Comparison of ENCODE assay signal across 8 cellular contexts in genomic region chr3:111978493-111978832, GRCh38. TPM values are rescaled to one million over a fixed set of nuclear protein-coding genes. Genes with fewer than 3 reads are reported as not detected.
DNase-seq lines count a peak whose midpoint lies in the region; ATAC-seq and TF ChIP-seq lines count a peak whose summit lies in the region.

No MANE protein-coding gene starts in this region.

- H3K27ac ChIP-seq in 22Rv1 (peak overlapping the region; percentile 77), muscle layer of colon (ENCODE audit: low read depth, low read length) (peak overlapping the region; percentile 82)

- H3K4me3 Mint-ChIP-seq in IgD-negative memory B cell, result peak overlapping the region; percentile 94 to 98 (median 96)
- peak overlapping the region; percentile 91 for H3K4me3 Mint-ChIP-seq in central memory CD8-positive, alpha-beta T cell

- ATAC-seq in central memory CD8-positive, alpha-beta T cell (replicated peaks; ENCODE audit: extremely low read depth, poor library complexity, severe bottlenecking), result no peak

- no peaks in the 10 kb centered on the region for H3K36me3 Mint-ChIP-seq in IgD-negative memory B cell
- peaks cover 15% of the 10 kb centered on the region for H3K36me3 Mint-ChIP-seq in central memory CD8-positive, alpha-beta T cell (ENCODE audit: insufficient read depth)

- peak overlapping the region; percentile 82 to 84 for H3K4me3 ChIP-seq in muscle layer of colon (ENCODE audit: low read depth in 1 of 2, low read length in 2 of 2)

- H3K9ac ChIP-seq in muscle layer of colon (ENCODE audit: low read length), result peak overlapping the region; percentile 71

- no peaks in the 10 kb centered on the region for H3K27me3 ChIP-seq in muscle layer of colon (ENCODE audit: control insufficient read depth in 1 of 2, insufficient read depth in 2 of 2, low read length in 2 of 2)

- no peak for TF ChIP-seq CTCF in 22Rv1 (IDR thresholded peaks at IDR 0.05)

- H3K9me3 ChIP-seq in muscle layer of colon (ENCODE audit: low read length), result no peaks in the 10 kb centered on the region

- H3K27me3 Mint-ChIP-seq in IgD-negative memory B cell, result peaks cover 4% of the 10 kb centered on the region
- H3K27me3 Mint-ChIP-seq in central memory CD8-positive, alpha-beta T cell, result no peaks in the 10 kb centered on the region

- H3K9me3 Mint-ChIP-seq in IgD-negative memory B cell, result no peaks in the 10 kb centered on the region
- no peaks in the 10 kb centered on the region for H3K9me3 Mint-ChIP-seq in central memory CD8-positive, alpha-beta T cell

- peak overlapping the region; percentile 45 to 94 (median 92) for H3K27ac Mint-ChIP-seq in IgD-negative memory B cell
- H3K27ac Mint-ChIP-seq in central memory CD8-positive, alpha-beta T cell (ENCODE audit: low read depth), result peak overlapping the region; percentile 91

- peaks cover 27 to 48% (median 34%) of the 10 kb centered on the region in 3 donors for H3K4me1 Mint-ChIP-seq in IgD-negative memory B cell
- peaks cover 20% of the 10 kb centered on the region for H3K4me1 Mint-ChIP-seq in central memory CD8-positive, alpha-beta T cell

- H3K4me1 ChIP-seq in muscle layer of colon (ENCODE audit: insufficient read depth, low read length), result peaks cover 17% of the 10 kb centered on the region

- H3K36me3 ChIP-seq in muscle layer of colon (ENCODE audit: insufficient read depth, low read length), result no peaks in the 10 kb centered on the region

- DNase-seq in central memory CD8-positive, alpha-beta T cell (ENCODE audit: low spot score in 2 of 2), result no peak
- DNase-seq in OCI-M1 (lab: John Stamatoyannopoulos, UW), result no peak
- DNase-seq in GM19240 (ENCODE audit: insufficient read length, low spot score), result no peak
- no peak for DNase-seq in RKO (ENCODE audit: low spot score)
- DNase-seq in NCI-H1417 treated with DMSO at 0.1 percent for 48 hours (lab: John Stamatoyannopoulos, UW), result no peak

RNA-seq across cellular contexts. Expression of gene ABHD10, which starts 0.4 kb away (rescaled TPM):
- polyA plus RNA-seq in IgD-negative memory B cell, result 44.2 TPM

RNA-seq across cellular contexts. Expression of gene TAGLN3, which starts 20.3 kb away (rescaled TPM):
- polyA plus RNA-seq in IgD-negative memory B cell, result not detected

RNA-seq across cellular contexts. Expression of gene TMPRSS7, which starts 56.1 kb away (rescaled TPM):
- not detected for polyA plus RNA-seq in IgD-negative memory B cell
